In genomic region chr11:126452256-126452655, GRCh38 we compare ENCODE assay signal across 13 cellular contexts.
"Had no signal": no experiment of that assay in that cellular context is flagged by ENCODE, and none has a peak within 500 bp of the region (broad histone marks: within the 10 kb centered on the region; RNA-seq: fewer than 3 reads in every experiment).

No MANE protein-coding gene starts in this region.

- H3K27ac ChIP-seq: breast epithelium, esophagus muscularis mucosa, psoas muscle, thyroid gland had no signal

- H3K27me3 ChIP-seq: breast epithelium, thyroid gland had no signal

- H3K4me3 ChIP-seq: esophagus muscularis mucosa, psoas muscle, thyroid gland had no signal

- H3K9me3 ChIP-seq: breast epithelium, esophagus muscularis mucosa, psoas muscle, thyroid gland had no signal

- H3K36me3 ChIP-seq: breast epithelium, esophagus muscularis mucosa, thyroid gland had no signal

- H3K4me1 ChIP-seq: breast epithelium, psoas muscle, thyroid gland had no signal

- DNase-seq: activated CD4-positive, alpha-beta memory T cell treated with anti-CD3 and anti-CD28 coated beads for 36 hours; activated CD8-positive, alpha-beta memory T cell treated with anti-CD3 and anti-CD28 coated beads, Interleukin-2, amount 50 U/mL, for 4 hours; activated gamma-delta T cell treated with Interleukin-2 at 50 U/mL for 16 hours; activated naive CD8-positive, alpha-beta T cell treated with anti-CD3 and anti-CD28 coated beads for 36 hours; activated T-cell treated with anti-CD3 and anti-CD28 coated beads, Interleukin-2, amount 50 U/mL, for 72 hours; anterior cingulate cortex; left cardiac atrium; naive thymus-derived CD8-positive, alpha-beta T cell; psoas muscle; stimulated activated CD4-positive, alpha-beta T cell treated with anti-CD3 and anti-CD28 coated beads, Interleukin-4, amount 100 ng/mL, for 4 hours had no signal

- ATAC-seq: activated T-cell treated with anti-CD3 and anti-CD28 coated beads, Interleukin-2, amount 50 U/mL, for 72 hours; naive thymus-derived CD8-positive, alpha-beta T cell; psoas muscle had no signal
